In genomic region chr10:133277277-133277992, GRCh38 we compare ENCODE assay signal across 12 cellular contexts. TPM values are rescaled to one million over a fixed set of nuclear protein-coding genes. Genes with fewer than 3 reads are reported as not detected.
DNase-seq lines count a peak whose midpoint lies in the region; ATAC-seq and TF ChIP-seq lines count a peak whose summit lies in the region.
"Had no signal": no experiment of that assay in that cellular context is flagged by ENCODE, and none has a peak within 500 bp of the region (broad histone marks: within the 10 kb centered on the region; RNA-seq: fewer than 3 reads in every experiment).

No MANE protein-coding gene starts in this region.

- no peak overlapping the region for H2BK20ac ChIP-seq in IMR-90 (ENCODE audit: low read depth, low read length)

- H2AFZ ChIP-seq in IMR-90 (replicated peaks; ENCODE audit: low read length, poor library complexity) (peak overlapping the region; percentile 11), neuronal stem cell (ENCODE audit: low read length) (no peak overlapping the region)

- WGBS in IMR-90 (ENCODE audit: extremely low coverage in 2 of 2, insufficient read length in 1 of 2), 2 experiments: 69% methylated on average over 16 of the region's 25 CpGs; no CpG with 5 or more reads in 1 of the 2 experiments
- no CpG with 5 or more reads among the region's 25 CpGs for WGBS in neuronal stem cell (ENCODE audit: extremely low coverage in 2 of 2, insufficient read length in 2 of 2, insufficient replicate concordance in 1 of 2), 2 donors

- 0 out of 2 replicates have a peak, but pooled peaks cover 4% of the 10 kb centered on the region for H3K9me1 ChIP-seq in IMR-90 (ENCODE audit: insufficient read depth, low read length)

- H2BK120ac ChIP-seq in IMR-90 (ENCODE audit: low read depth, low read length) (no peak overlapping the region), neuronal stem cell (ENCODE audit: low read depth, low read length) (no peak overlapping the region)

- no peak overlapping the region for H3K9ac ChIP-seq in IMR-90 (ENCODE audit: low read depth, low read length)
- no peak overlapping the region for H3K9ac ChIP-seq in neuronal stem cell (ENCODE audit: low read depth, low read length, poor library complexity)

- 0 out of 2 replicates have a peak overlapping the region, but pooled peaks have one; percentile 9 for H2AK5ac ChIP-seq in IMR-90 (ENCODE audit: low read depth, low read length)
- no peak overlapping the region for H2AK5ac ChIP-seq in neuronal stem cell (ENCODE audit: low read depth, low read length)

- no peak overlapping the region for H2BK12ac ChIP-seq in neuronal stem cell (ENCODE audit: low read length)

- H3K4ac ChIP-seq in IMR-90 (ENCODE audit: low read depth, low read length) (no peak overlapping the region), neuronal stem cell (ENCODE audit: low read length) (no peak overlapping the region)

- H2BK5ac ChIP-seq in IMR-90 (ENCODE audit: low read depth, low read length, poor library complexity, severe bottlenecking): no peak overlapping the region
- peak overlapping the region; percentile 39 for H2BK5ac ChIP-seq in neuronal stem cell (ENCODE audit: low read length)

- H3K18ac ChIP-seq in IMR-90 (ENCODE audit: low read depth, low read length) (no peak overlapping the region), neuronal stem cell (ENCODE audit: low read length) (peak overlapping the region; percentile 64)

- peaks cover 0 to 3% of the 10 kb centered on the region in 2 experiments; a peak in 1 of 4 replicates for H3K79me1 ChIP-seq in IMR-90 (ENCODE audit: low read depth in 1 of 2, low read length in 2 of 2)
- peaks cover 1% of the 10 kb centered on the region for H3K79me1 ChIP-seq in neuronal stem cell (ENCODE audit: low read depth, low read length)

- peaks cover 7% of the 10 kb centered on the region; the same call in 1 of the 2 replicates for H4K20me1 ChIP-seq in IMR-90 (ENCODE audit: insufficient read depth, low read length)

- no peak overlapping the region for H3K27ac ChIP-seq in IMR-90 (ENCODE audit: insufficient read depth, low read length)
- no peak overlapping the region for H3K27ac ChIP-seq in neuronal stem cell (replicated peaks; ENCODE audit: low read length)

- H4K91ac ChIP-seq in IMR-90 (ENCODE audit: insufficient read depth, low read depth, low read length) (no peak overlapping the region), neuronal stem cell (ENCODE audit: low read depth, low read length, poor library complexity) (no peak overlapping the region)

- no peaks in the 10 kb centered on the region for H3K27me3 Mint-ChIP-seq in central memory CD8-positive, alpha-beta T cell

- H3K23ac ChIP-seq in IMR-90 (ENCODE audit: low read depth, low read length) (no peak overlapping the region), neuronal stem cell (ENCODE audit: low read depth, low read length, poor library complexity) (peak overlapping the region; percentile 73)

- H3K14ac ChIP-seq in IMR-90 (replicated peaks; ENCODE audit: low read depth, low read length): no peak overlapping the region
- no peak overlapping the region for H3K14ac ChIP-seq in neuronal stem cell (ENCODE audit: low read length)

- H3K36me3 Mint-ChIP-seq in central memory CD8-positive, alpha-beta T cell (ENCODE audit: insufficient read depth): peaks cover 33% of the 10 kb centered on the region

- H3K27me3 ChIP-seq in IMR-90 (ENCODE audit: control insufficient read depth, insufficient read depth, low read length): peaks cover 9% of the 10 kb centered on the region
- peaks cover 0 to 13% (median 6%) of the 10 kb centered on the region in 3 experiments for H3K27me3 ChIP-seq in neuronal stem cell (ENCODE audit: control insufficient read depth in 3 of 3, insufficient read depth in 3 of 3, low read depth in 1 of 3, low read length in 3 of 3)

- TF ChIP-seq CTCF in IMR-90 (conservative IDR thresholded peaks at IDR 0.05; ENCODE audit: low read depth, low read length): no peak

- DNase-seq in ELF-1 (ENCODE audit: low read depth, low spot score) (peak; percentile 17), IMR-90 (no peak), neuronal stem cell (ENCODE audit: low spot score) (no peak), NCI-H187 (lab: John Stamatoyannopoulos, UW) (no peak), GF-D8 (lab: John Stamatoyannopoulos, UW) (no peak)
- no peak for DNase-seq in central memory CD8-positive, alpha-beta T cell (ENCODE audit: low spot score in 2 of 2)
- DNase-seq: DND-41, KG1, SHP77 had no signal

- H3K4me3 ChIP-seq in IMR-90 (ENCODE audit: insufficient read depth, low read depth, low read length) (no peak overlapping the region), neuronal stem cell (ENCODE audit: low read length in 2 of 2) (no peak overlapping the region)

- H3K56ac ChIP-seq in IMR-90 (ENCODE audit: extremely low read depth, insufficient read depth, low read length): no peak overlapping the region

- no peaks in the 10 kb centered on the region for H3K9me3 ChIP-seq in IMR-90 (ENCODE audit: control insufficient read depth, insufficient read depth, low read length)
- peaks cover 0 to 2% of the 10 kb centered on the region in 2 donors for H3K9me3 ChIP-seq in neuronal stem cell (replicated peaks in 1 of 2; ENCODE audit: control insufficient read depth in 2 of 2, insufficient read depth in 1 of 2, low read depth in 1 of 2, low read length in 2 of 2)

- no peak overlapping the region for H2AK9ac ChIP-seq in IMR-90 (replicated peaks; ENCODE audit: low read depth, low read length, poor library complexity)

- TF ChIP-seq POLR2A in IMR-90 (IDR thresholded peaks at IDR 0.05; ENCODE audit: low read depth, low read length): no peak

- dilution Hi-C loops in IMR-90 (cut with HindIII; ENCODE audit: low sequenced_read_pairs, unreplicated experiment): no loop called here

- peak overlapping the region; percentile 97 for H3K27ac Mint-ChIP-seq in central memory CD8-positive, alpha-beta T cell (ENCODE audit: low read depth)

- POLR2A ChIA-PET in IMR-90 (lab: Charles Lee; ENCODE audit: unreplicated experiment): no interaction called here

- H3K4me3 Mint-ChIP-seq in central memory CD8-positive, alpha-beta T cell: peak overlapping the region; percentile 88

- H3K4me1 Mint-ChIP-seq in central memory CD8-positive, alpha-beta T cell: peaks cover 36% of the 10 kb centered on the region

- H3K36me3 ChIP-seq in IMR-90 (ENCODE audit: control insufficient read depth, insufficient read depth, low read length) (peaks cover 27% of the 10 kb centered on the region), neuronal stem cell (replicated peaks in 1 of 2; ENCODE audit: control insufficient read depth in 2 of 2, insufficient read depth in 2 of 2, low read length in 2 of 2) (peaks cover 14 to 33% of the 10 kb centered on the region in 2 donors)

- no peak overlapping the region for H4K5ac ChIP-seq in IMR-90 (ENCODE audit: low read depth, low read length)

- H3K4me1 ChIP-seq in IMR-90 (ENCODE audit: control insufficient read depth, insufficient read depth, low read length) (peaks cover 10% of the 10 kb centered on the region), neuronal stem cell (ENCODE audit: control insufficient read depth in 2 of 2, insufficient read depth in 1 of 2, low read depth in 1 of 2, low read length in 2 of 2) (peaks cover 8 to 15% of the 10 kb centered on the region in 2 donors)

- no peaks in the 10 kb centered on the region for H3K9me3 Mint-ChIP-seq in central memory CD8-positive, alpha-beta T cell

- intact Hi-C loops in IMR-90 (cut with micrococcal nuclease): no loop called here

- H2BK15ac ChIP-seq in IMR-90 (ENCODE audit: low read depth, low read length) (no peak overlapping the region), neuronal stem cell (ENCODE audit: low read length) (no peak overlapping the region)

- CTCF ChIA-PET in IMR-90 (lab: Yijun Ruan, JAX): no interaction called here

- no TSS peak for BruUV-seq in IMR-90 (replicated peaks; lab: Mats Ljungman, UMichigan)

- in situ Hi-C loops in IMR-90 (cut with MboI; ENCODE audit: low sequenced_read_pairs): no loop called here

- no peak for ATAC-seq in IMR-90 (ENCODE audit: low read depth)
- no peak for ATAC-seq in central memory CD8-positive, alpha-beta T cell (replicated peaks; ENCODE audit: extremely low read depth, poor library complexity, severe bottlenecking)
- no peak for ATAC-seq in HG03175 (IDR thresholded peaks at IDR 0.05; ENCODE audit: unreplicated experiment)

- no peak overlapping the region for H3K4me2 ChIP-seq in IMR-90 (ENCODE audit: low read depth, low read length)
- H3K4me2 ChIP-seq in neuronal stem cell (ENCODE audit: insufficient read depth, low read length, poor library complexity, severe bottlenecking): no peak overlapping the region

- no peak overlapping the region for H4K8ac ChIP-seq in IMR-90 (ENCODE audit: low read depth in 2 of 2, low read length in 2 of 2)
- H4K8ac ChIP-seq in neuronal stem cell (ENCODE audit: low read depth, low read length): no peak overlapping the region

- no peak for TF ChIP-seq RAD21 in IMR-90 (IDR thresholded peaks at IDR 0.05; ENCODE audit: low read length)

RNA-seq across cellular contexts. Expression of gene ADAM8, which starts 0.8 kb away (rescaled TPM):
- under 0.01 and 0.28 TPM in 2 replicates for total RNA-seq in IMR-90 (2012; rRNA removed)
- 0.74 and 0.90 TPM in 2 replicates for polyA plus RNA-seq in IMR-90 (2012; rRNA removed)
- 0.14 and 0.51 TPM in 2 replicates for polyA plus RNA-seq in IMR-90 (2012; cell fraction: cytosol; rRNA removed)
- polyA plus RNA-seq in IMR-90 (2012; cell fraction: nucleus; rRNA removed; ENCODE audit: low replicate concordance): 6.8 and 19.7 TPM in 2 replicates
- 1.1 TPM for polyA plus RNA-seq in neuronal stem cell (2013, experiment 1 of 2)
- 1.3 TPM for polyA plus RNA-seq in neuronal stem cell (2013, experiment 2 of 2)

RNA-seq across cellular contexts. Expression of gene TUBGCP2, which starts 31.2 kb away (rescaled TPM):
- 65.0 and 72.6 TPM in 2 replicates for total RNA-seq in IMR-90 (2012; rRNA removed)
- 48.1 and 48.6 TPM in 2 replicates for polyA plus RNA-seq in IMR-90 (2012; rRNA removed)
- polyA plus RNA-seq in IMR-90 (2012; cell fraction: cytosol; rRNA removed): 23.0 and 41.7 TPM in 2 replicates
- polyA plus RNA-seq in IMR-90 (2012; cell fraction: nucleus; rRNA removed; ENCODE audit: low replicate concordance): 62.3 and 99.6 TPM in 2 replicates
- 33.5 TPM for polyA plus RNA-seq in neuronal stem cell (2013, experiment 1 of 2)
- polyA plus RNA-seq in neuronal stem cell (2013, experiment 2 of 2): 35.6 TPM

RNA-seq across cellular contexts. Expression of gene ZNF511, which starts 31.3 kb away (rescaled TPM):
- total RNA-seq in IMR-90 (2012; rRNA removed): 13.6 and 14.2 TPM in 2 replicates
- polyA plus RNA-seq in IMR-90 (2012; rRNA removed): 32.6 and 36.8 TPM in 2 replicates
- 20.3 and 34.8 TPM in 2 replicates for polyA plus RNA-seq in IMR-90 (2012; cell fraction: cytosol; rRNA removed)
- 33.0 and 37.6 TPM in 2 replicates for polyA plus RNA-seq in IMR-90 (2012; cell fraction: nucleus; rRNA removed; ENCODE audit: low replicate concordance)
- 40.1 TPM for polyA plus RNA-seq in neuronal stem cell (2013, experiment 1 of 2)
- 35.5 TPM for polyA plus RNA-seq in neuronal stem cell (2013, experiment 2 of 2)

RNA-seq across cellular contexts. Expression of gene VENTX, which starts 39.8 kb away (rescaled TPM):
- not detected in 2 replicates for total RNA-seq in IMR-90 (2012; rRNA removed)
- not detected in 2 replicates for polyA plus RNA-seq in IMR-90 (2012; rRNA removed)
- polyA plus RNA-seq in IMR-90 (2012; cell fraction: cytosol; rRNA removed): not detected in 2 replicates
- polyA plus RNA-seq in IMR-90 (2012; cell fraction: nucleus; rRNA removed; ENCODE audit: low replicate concordance): 0.02 TPM in 1 of 2 replicates, not detected in the other
- polyA plus RNA-seq in neuronal stem cell (2013, experiment 1 of 2): 0.42 TPM
- polyA plus RNA-seq in neuronal stem cell (2013, experiment 2 of 2): 0.35 TPM
- total RNA-seq: epithelial cell of proximal tubule, temporal lobe had no signal

RNA-seq across cellular contexts. Expression of gene UTF1, which starts 47.4 kb away (rescaled TPM):
- not detected in 2 replicates for total RNA-seq in IMR-90 (2012; rRNA removed)
- not detected in 2 replicates for polyA plus RNA-seq in IMR-90 (2012; rRNA removed)
- not detected in 2 replicates for polyA plus RNA-seq in IMR-90 (2012; cell fraction: cytosol; rRNA removed)
- polyA plus RNA-seq in IMR-90 (2012; cell fraction: nucleus; rRNA removed; ENCODE audit: low replicate concordance): not detected in 2 replicates
- polyA plus RNA-seq in neuronal stem cell (2013, experiment 1 of 2): 0.35 TPM
- polyA plus RNA-seq in neuronal stem cell (2013, experiment 2 of 2): 0.33 TPM
- total RNA-seq: epithelial cell of proximal tubule, temporal lobe had no signal
